In genomic region chr17:68318103-68318991, GRCh38 we compare ENCODE assay signal across 1 cellular context.
TF ChIP-seq lines count a peak whose summit lies in the region.

No MANE protein-coding gene starts in this region.

TF ChIP-seq in HepG2, 621 proteins besides CTCF, POLR2A, EP300 and RAD21 (continued from another document and continues in another):
- TF ChIP-seq, protein P1, sequence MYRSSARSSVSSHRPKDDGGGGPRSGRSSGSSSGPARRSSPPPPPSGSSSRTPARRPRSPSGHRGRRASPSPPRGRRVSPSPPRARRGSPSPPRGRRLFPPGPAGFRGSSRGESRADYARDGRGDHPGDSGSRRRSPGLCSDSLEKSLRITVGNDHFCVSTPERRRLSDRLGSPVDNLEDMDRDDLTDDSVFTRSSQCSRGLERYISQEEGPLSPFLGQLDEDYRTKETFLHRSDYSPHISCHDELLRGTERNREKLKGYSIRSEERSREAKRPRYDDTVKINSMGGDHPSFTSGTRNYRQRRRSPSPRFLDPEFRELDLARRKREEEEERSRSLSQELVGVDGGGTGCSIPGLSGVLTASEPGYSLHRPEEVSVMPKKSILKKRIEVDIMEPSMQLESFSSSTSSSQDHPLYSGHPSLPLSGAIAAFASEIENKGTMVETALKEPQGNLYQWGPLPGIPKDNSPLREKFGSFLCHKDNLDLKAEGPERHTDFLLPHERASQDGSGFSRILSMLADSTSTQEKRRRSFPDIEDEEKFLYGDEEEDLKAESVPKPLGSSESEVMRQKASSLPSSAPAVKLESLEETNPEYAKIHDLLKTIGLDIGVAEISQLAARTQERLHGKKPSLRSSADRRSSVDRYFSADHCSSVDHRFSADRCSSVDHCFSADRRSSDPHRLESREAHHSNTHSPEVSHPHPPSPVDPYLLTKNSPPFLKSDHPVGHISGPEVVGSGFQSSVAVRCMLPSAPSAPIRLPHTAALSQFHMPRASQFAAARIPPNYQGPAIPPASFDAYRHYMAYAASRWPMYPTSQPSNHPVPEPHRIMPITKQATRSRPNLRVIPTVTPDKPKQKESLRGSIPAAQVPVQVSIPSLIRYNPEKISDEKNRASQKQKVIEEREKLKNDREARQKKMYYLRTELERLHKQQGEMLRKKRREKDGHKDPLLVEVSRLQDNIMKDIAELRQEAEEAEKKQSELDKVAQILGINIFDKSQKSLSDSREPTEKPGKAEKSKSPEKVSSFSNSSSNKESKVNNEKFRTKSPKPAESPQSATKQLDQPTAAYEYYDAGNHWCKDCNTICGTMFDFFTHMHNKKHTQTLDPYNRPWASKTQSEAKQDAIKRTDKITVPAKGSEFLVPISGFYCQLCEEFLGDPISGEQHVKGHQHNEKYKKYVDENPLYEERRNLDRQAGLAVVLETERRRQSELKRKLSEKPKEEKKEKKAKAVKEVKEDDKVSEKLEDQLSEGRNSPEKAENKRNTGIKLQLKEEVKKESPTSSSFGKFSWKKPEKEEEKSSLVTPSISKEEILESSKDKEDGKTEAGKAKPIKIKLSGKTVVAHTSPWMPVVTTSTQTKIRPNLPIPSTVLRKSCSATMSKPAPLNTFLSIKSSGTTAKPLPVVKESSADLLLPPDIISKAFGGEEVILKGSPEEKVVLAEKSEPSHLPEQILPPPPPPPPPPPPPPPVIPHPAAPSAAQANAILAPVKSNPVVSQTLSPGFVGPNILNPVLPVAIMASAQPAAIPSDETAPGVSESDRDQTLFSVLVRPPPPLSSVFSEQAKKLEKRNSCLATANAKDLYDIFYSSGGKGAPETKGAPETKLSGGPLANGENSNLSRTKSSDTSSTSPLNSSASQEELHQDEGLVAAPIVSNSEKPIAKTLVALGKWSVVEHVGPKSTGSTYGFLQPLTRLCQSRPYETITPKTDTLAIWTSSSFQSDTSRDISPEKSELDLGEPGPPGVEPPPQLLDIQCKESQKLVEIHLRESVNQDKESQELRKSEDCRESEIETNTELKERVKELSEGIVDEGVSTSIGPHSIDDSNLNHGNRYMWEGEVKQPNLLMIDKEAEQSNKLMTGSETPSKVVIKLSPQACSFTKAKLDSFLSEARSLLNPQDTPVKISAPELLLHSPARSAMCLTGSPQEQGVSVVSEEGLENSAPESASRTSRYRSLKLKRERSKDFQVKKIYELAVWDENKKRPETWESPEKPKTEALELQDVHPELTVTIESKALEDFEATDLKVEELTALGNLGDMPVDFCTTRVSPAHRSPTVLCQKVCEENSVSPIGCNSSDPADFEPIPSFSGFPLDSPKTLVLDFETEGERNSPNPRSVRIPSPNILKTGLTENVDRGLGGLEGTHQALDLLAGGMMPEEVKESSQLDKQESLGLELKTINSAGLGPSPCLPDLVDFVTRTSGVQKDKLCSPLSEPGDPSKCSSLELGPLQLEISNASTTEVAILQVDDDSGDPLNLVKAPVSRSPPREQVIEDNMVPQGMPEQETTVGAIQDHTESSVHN (CRISPR knock-in tag; IDR thresholded peaks at IDR 0.05), result no peak
- TF ChIP-seq, protein P2, sequence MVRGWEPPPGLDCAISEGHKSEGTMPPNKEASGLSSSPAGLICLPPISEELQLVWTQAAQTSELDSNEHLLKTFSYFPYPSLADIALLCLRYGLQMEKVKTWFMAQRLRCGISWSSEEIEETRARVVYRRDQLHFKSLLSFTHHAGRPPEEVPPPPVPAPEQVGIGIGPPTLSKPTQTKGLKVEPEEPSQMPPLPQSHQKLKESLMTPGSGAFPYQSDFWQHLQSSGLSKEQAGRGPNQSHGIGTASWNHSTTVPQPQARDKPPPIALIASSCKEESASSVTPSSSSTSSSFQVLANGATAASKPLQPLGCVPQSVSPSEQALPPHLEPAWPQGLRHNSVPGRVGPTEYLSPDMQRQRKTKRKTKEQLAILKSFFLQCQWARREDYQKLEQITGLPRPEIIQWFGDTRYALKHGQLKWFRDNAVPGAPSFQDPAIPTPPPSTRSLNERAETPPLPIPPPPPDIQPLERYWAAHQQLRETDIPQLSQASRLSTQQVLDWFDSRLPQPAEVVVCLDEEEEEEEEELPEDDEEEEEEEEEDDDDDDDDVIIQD (CRISPR knock-in tag; IDR thresholded peaks at IDR 0.05; ENCODE audit: low read depth), result peak; percentile 65; the same call in 1 of the 2 replicates
- TF ChIP-seq, protein P3, sequence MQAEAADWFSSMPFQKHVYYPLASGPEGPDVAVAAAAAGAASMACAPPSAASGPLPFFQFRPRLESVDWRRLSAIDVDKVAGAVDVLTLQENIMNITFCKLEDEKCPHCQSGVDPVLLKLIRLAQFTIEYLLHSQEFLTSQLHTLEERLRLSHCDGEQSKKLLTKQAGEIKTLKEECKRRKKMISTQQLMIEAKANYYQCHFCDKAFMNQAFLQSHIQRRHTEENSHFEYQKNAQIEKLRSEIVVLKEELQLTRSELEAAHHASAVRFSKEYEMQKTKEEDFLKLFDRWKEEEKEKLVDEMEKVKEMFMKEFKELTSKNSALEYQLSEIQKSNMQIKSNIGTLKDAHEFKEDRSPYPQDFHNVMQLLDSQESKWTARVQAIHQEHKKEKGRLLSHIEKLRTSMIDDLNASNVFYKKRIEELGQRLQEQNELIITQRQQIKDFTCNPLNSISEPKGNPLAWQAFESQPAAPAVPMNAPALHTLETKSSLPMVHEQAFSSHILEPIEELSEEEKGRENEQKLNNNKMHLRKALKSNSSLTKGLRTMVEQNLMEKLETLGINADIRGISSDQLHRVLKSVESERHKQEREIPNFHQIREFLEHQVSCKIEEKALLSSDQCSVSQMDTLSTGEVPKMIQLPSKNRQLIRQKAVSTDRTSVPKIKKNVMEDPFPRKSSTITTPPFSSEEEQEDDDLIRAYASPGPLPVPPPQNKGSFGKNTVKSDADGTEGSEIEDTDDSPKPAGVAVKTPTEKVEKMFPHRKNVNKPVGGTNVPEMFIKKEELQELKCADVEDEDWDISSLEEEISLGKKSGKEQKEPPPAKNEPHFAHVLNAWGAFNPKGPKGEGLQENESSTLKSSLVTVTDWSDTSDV (CRISPR knock-in tag; IDR thresholded peaks at IDR 0.05), result no peak
- TF ChIP-seq ZSCAN30 (CRISPR knock-in tag; IDR thresholded peaks at IDR 0.05) (no peak), SNAI1 (CRISPR knock-in tag; IDR thresholded peaks at IDR 0.05; ENCODE audit: borderline replicate concordance) (no peak), FOXK1 (CRISPR knock-in tag; IDR thresholded peaks at IDR 0.05; ENCODE audit: borderline replicate concordance, low read depth) (no peak), XBP1 (CRISPR knock-in tag; IDR thresholded peaks at IDR 0.05) (no peak), BATF2 (CRISPR knock-in tag; IDR thresholded peaks at IDR 0.05) (no peak), FOXJ3 (CRISPR knock-in tag; IDR thresholded peaks at IDR 0.05; ENCODE audit: borderline replicate concordance) (peak; percentile 70), ZNF720 (CRISPR knock-in tag; IDR thresholded peaks at IDR 0.05) (no peak), ZNF260 (CRISPR knock-in tag; IDR thresholded peaks at IDR 0.05; ENCODE audit: borderline replicate concordance, low read depth) (no peak), TEAD2 (CRISPR knock-in tag; IDR thresholded peaks at IDR 0.05) (no peak), ZNF33A (CRISPR knock-in tag; IDR thresholded peaks at IDR 0.05; ENCODE audit: borderline replicate concordance) (no peak), SKI (IDR thresholded peaks at IDR 0.05; ENCODE audit: partially characterized antibody) (no peak), MBD4 (IDR thresholded peaks at IDR 0.05; ENCODE audit: borderline replicate concordance, low read length) (no peak), HDAC1 (CRISPR knock-in tag; IDR thresholded peaks at IDR 0.05) (no peak), ZSCAN31 (CRISPR knock-in tag; IDR thresholded peaks at IDR 0.05; ENCODE audit: low read depth) (no peak), GTF2F1 (IDR thresholded peaks at IDR 0.05; ENCODE audit: low read length) (no peak), NFIB (CRISPR knock-in tag; IDR thresholded peaks at IDR 0.05; ENCODE audit: borderline replicate concordance) (no peak), PBX3 (CRISPR knock-in tag; IDR thresholded peaks at IDR 0.05; ENCODE audit: borderline replicate concordance) (no peak), RCOR2 (CRISPR knock-in tag; IDR thresholded peaks at IDR 0.05) (peak; percentile 63; the same call in 1 of the 2 replicates), ZBTB49 (CRISPR knock-in tag; IDR thresholded peaks at IDR 0.05; ENCODE audit: borderline replicate concordance) (no peak), ZNF44 (CRISPR knock-in tag; IDR thresholded peaks at IDR 0.05) (no peak), ZNF543 (CRISPR knock-in tag; IDR thresholded peaks at IDR 0.05) (no peak), GPN1 (CRISPR knock-in tag; IDR thresholded peaks at IDR 0.05; ENCODE audit: borderline replicate concordance) (no peak), ZNF232 (CRISPR knock-in tag; IDR thresholded peaks at IDR 0.05; ENCODE audit: borderline replicate concordance) (no peak), ZNF331 (CRISPR knock-in tag; IDR thresholded peaks at IDR 0.05) (peak; percentile 52; the same call in 1 of the 2 replicates), PAF1 (CRISPR knock-in tag; IDR thresholded peaks at IDR 0.05) (no peak), POGZ (CRISPR knock-in tag; IDR thresholded peaks at IDR 0.05) (0 out of 2 replicates have a peak, but pooled peaks have one; percentile 25), ZNF207 (IDR thresholded peaks at IDR 0.05; ENCODE audit: borderline replicate concordance) (no peak), KLF9 (CRISPR knock-in tag; IDR thresholded peaks at IDR 0.05; ENCODE audit: low read depth) (peak; percentile 76; the same call in 1 of the 2 replicates), ZNF451 (CRISPR knock-in tag; IDR thresholded peaks at IDR 0.05) (no peak), PPARG (CRISPR knock-in tag; conservative IDR thresholded peaks at IDR 0.05) (peak; percentile 73), ZBTB39 (CRISPR knock-in tag; IDR thresholded peaks at IDR 0.05) (no peak), SYNCRIP (IDR thresholded peaks at IDR 0.05; ENCODE audit: insufficient read depth, low read depth, low read length) (no peak)
- TF ChIP-seq, protein P4, sequence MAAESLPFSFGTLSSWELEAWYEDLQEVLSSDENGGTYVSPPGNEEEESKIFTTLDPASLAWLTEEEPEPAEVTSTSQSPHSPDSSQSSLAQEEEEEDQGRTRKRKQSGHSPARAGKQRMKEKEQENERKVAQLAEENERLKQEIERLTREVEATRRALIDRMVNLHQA (CRISPR knock-in tag; IDR thresholded peaks at IDR 0.05), result no peak
- TF ChIP-seq, protein P5, sequence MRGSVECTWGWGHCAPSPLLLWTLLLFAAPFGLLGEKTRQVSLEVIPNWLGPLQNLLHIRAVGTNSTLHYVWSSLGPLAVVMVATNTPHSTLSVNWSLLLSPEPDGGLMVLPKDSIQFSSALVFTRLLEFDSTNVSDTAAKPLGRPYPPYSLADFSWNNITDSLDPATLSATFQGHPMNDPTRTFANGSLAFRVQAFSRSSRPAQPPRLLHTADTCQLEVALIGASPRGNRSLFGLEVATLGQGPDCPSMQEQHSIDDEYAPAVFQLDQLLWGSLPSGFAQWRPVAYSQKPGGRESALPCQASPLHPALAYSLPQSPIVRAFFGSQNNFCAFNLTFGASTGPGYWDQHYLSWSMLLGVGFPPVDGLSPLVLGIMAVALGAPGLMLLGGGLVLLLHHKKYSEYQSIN (CRISPR knock-in tag; IDR thresholded peaks at IDR 0.05; ENCODE audit: borderline replicate concordance), result no peak
- TF ChIP-seq, protein P6, sequence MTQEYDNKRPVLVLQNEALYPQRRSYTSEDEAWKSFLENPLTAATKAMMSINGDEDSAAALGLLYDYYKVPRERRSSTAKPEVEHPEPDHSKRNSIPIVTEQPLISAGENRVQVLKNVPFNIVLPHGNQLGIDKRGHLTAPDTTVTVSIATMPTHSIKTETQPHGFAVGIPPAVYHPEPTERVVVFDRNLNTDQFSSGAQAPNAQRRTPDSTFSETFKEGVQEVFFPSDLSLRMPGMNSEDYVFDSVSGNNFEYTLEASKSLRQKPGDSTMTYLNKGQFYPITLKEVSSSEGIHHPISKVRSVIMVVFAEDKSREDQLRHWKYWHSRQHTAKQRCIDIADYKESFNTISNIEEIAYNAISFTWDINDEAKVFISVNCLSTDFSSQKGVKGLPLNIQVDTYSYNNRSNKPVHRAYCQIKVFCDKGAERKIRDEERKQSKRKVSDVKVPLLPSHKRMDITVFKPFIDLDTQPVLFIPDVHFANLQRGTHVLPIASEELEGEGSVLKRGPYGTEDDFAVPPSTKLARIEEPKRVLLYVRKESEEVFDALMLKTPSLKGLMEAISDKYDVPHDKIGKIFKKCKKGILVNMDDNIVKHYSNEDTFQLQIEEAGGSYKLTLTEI (CRISPR knock-in tag; conservative IDR thresholded peaks at IDR 0.05), result no peak
